In the genomic region with DNA sequence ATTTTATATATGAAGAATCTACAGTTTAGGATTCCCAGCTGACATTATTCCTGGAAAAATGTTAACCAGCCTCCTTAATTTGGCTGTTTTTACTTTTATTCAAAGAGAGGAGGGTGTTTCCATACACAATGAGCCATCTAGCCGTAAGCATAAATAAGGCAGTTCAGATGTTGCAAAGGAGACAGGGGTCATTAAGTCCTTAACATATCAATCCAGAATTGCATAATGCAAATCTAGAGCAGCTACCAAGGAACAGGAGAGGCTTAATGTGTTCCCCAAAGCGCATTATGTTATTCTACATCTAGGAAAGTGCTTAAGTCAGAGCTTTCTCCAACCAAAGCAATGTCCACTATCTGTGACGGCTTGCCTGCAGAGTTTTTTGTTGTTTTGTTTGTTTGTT, we compare ENCODE assay signal across 21 cellular contexts. TPM values are rescaled to one million over a fixed set of nuclear protein-coding genes. Genes with fewer than 3 reads are reported as not detected.
DNase-seq lines count a peak whose midpoint lies in the region; ATAC-seq lines count a peak whose summit lies in the region.
"Had no signal": no experiment of that assay in that cellular context is flagged by ENCODE, and none has a peak within 500 bp of the region (broad histone marks: within the 10 kb centered on the region; RNA-seq: fewer than 3 reads in every experiment).

No MANE protein-coding gene starts in this region.

- ATAC-seq in HG03571 (IDR thresholded peaks at IDR 0.05; ENCODE audit: unreplicated experiment), result no peak
- ATAC-seq in stimulated activated naive B cell treated with anti-CD40 and anti-IgM and Interleukin-4, amounts not matched to agents 10 μg/mL and 1 μg/mL and 100 μg/mL, for 72 hours (replicated peaks), result no peak
- ATAC-seq: A549, GM12878 had no signal

- no peak overlapping the region for H3K4me3 Mint-ChIP-seq in stimulated activated naive B cell treated with anti-CD40 and anti-IgM and Interleukin-4, amounts not matched to agents 10 μg/mL and 1 μg/mL and 100 μg/mL, for 72 hours
- H3K4me3 Mint-ChIP-seq: CD14-positive monocyte; CD4-positive, alpha-beta T cell; CD8-positive, alpha-beta memory T cell had no signal

- peaks cover 0 to 2% of the 10 kb centered on the region in 2 donors for H3K4me1 Mint-ChIP-seq in stimulated activated naive B cell treated with anti-CD40 and anti-IgM and Interleukin-4, amounts not matched to agents 10 μg/mL and 1 μg/mL and 100 μg/mL, for 72 hours
- H3K4me1 Mint-ChIP-seq: CD8-positive, alpha-beta memory T cell had no signal

- H3K27me3 Mint-ChIP-seq in stimulated activated naive B cell treated with anti-CD40 and anti-IgM and Interleukin-4, amounts not matched to agents 10 μg/mL and 1 μg/mL and 100 μg/mL, for 72 hours, result peaks cover 4 to 10% of the 10 kb centered on the region in 2 donors
- H3K27me3 Mint-ChIP-seq: CD4-positive, alpha-beta T cell had no signal

- no peak overlapping the region for H3K27ac Mint-ChIP-seq in stimulated activated naive B cell treated with anti-CD40 and anti-IgM and Interleukin-4, amounts not matched to agents 10 μg/mL and 1 μg/mL and 100 μg/mL, for 72 hours
- H3K27ac Mint-ChIP-seq: CD14-positive monocyte; CD4-positive, alpha-beta T cell; CD8-positive, alpha-beta memory T cell had no signal

- peaks cover 3 to 4% of the 10 kb centered on the region in 2 donors for H3K36me3 Mint-ChIP-seq in stimulated activated naive B cell treated with anti-CD40 and anti-IgM and Interleukin-4, amounts not matched to agents 10 μg/mL and 1 μg/mL and 100 μg/mL, for 72 hours
- H3K36me3 Mint-ChIP-seq: CD14-positive monocyte had no signal

- H3K9me3 Mint-ChIP-seq in stimulated activated naive B cell treated with anti-CD40 and anti-IgM and Interleukin-4, amounts not matched to agents 10 μg/mL and 1 μg/mL and 100 μg/mL, for 72 hours, result peaks cover 3 to 4% of the 10 kb centered on the region in 2 donors
- H3K9me3 Mint-ChIP-seq: CD14-positive monocyte; CD4-positive, alpha-beta T cell had no signal

- peak; percentile 25 for DNase-seq in NCI-H82 (lab: John Stamatoyannopoulos, UW)
- no peak for DNase-seq in NCI-H82 treated with DMSO at 0.1 percent for 48 hours (lab: John Stamatoyannopoulos, UW; ENCODE audit: unreplicated experiment)
- DNase-seq in NCI-H526 treated with DMSO at 0.1 percent for 48 hours (lab: John Stamatoyannopoulos, UW), result peak; percentile 43
- peak; percentile 83 for DNase-seq in renal cortical epithelial cell (ENCODE audit: low read depth)
- DNase-seq in stimulated activated naive B cell treated with anti-CD40 and anti-IgM and Interleukin-4, amounts not matched to agents 10 μg/mL and 1 μg/mL and 100 μg/mL, for 72 hours, result no peak
- DNase-seq: 8988T; ACHN; AML-193; BE2C; CD4-positive, alpha-beta T cell; CD8-positive, alpha-beta memory T cell; DMS 273 treated with DMSO at 0.1 percent for 48 hours; DMS79; EL; GDM1; GOT3; HCEC 1CT had no signal

RNA-seq across cellular contexts. Expression of a gene that starts 32.4 kb away (rescaled TPM):
- 1.6 and 5.2 TPM in 2 replicates for total RNA-seq in renal cortical epithelial cell

Comparison
In these comparisons a context has a peak if more than half of its experiments do, and no peak if none do; other contexts are left out.
1. DNase-seq: peak in NCI-H82 (single experiment), NCI-H526 treated with DMSO at 0.1 percent for 48 hours (single experiment) and renal cortical epithelial cell (single experiment); none in NCI-H82 treated with DMSO at 0.1 percent for 48 hours (single experiment) and stimulated activated naive B cell treated with anti-CD40 and anti-IgM and Interleukin-4, amounts not matched to agents 10 μg/mL and 1 μg/mL and 100 μg/mL, for 72 hours (single experiment).